9 cellular contexts compared by ENCODE assay signal in genomic region chr14:74942608-74943007, GRCh38. TPM values are rescaled to one million over a fixed set of nuclear protein-coding genes. Genes with fewer than 3 reads are reported as not detected.
DNase-seq lines count a peak whose midpoint lies in the region; ATAC-seq and TF ChIP-seq lines count a peak whose summit lies in the region.
"Had no signal": no experiment of that assay in that cellular context is flagged by ENCODE, and none has a peak within 500 bp of the region (broad histone marks: within the 10 kb centered on the region; RNA-seq: fewer than 3 reads in every experiment).

No MANE protein-coding gene starts in this region.

- no peaks in the 10 kb centered on the region for H3K9me3 ChIP-seq in skeletal muscle satellite cell (replicated peaks; ENCODE audit: low read length)

- peaks cover 51% of the 10 kb centered on the region for H3K4me1 ChIP-seq in skeletal muscle satellite cell (ENCODE audit: control insufficient read depth, insufficient read depth, low read length)

- no peak for ATAC-seq in left colon
- ATAC-seq: SK-N-SH treated with all-trans-retinoic acid at 6 μM for 48 hours had no signal

- H3K27me3 ChIP-seq in H7 (ENCODE audit: control insufficient read depth, insufficient read depth, low read length) (no peaks in the 10 kb centered on the region), skeletal muscle satellite cell (ENCODE audit: control insufficient read depth, insufficient read depth, low read length) (no peaks in the 10 kb centered on the region)

- intact Hi-C loops in left colon (cut with DNase I, micrococcal nuclease), result no loop called here

- H3K4me3 ChIP-seq in GM12865 (ENCODE audit: low read depth, low read length) (peak overlapping the region; percentile 84), H7 (ENCODE audit: insufficient read depth, low read depth, low read length) (no peak overlapping the region), skeletal muscle satellite cell (ENCODE audit: low read length) (no peak overlapping the region)

- H3K36me3 ChIP-seq in H7 (replicated peaks; ENCODE audit: control insufficient read depth, insufficient read depth, low read length), result no peaks in the 10 kb centered on the region
- peaks cover 23% of the 10 kb centered on the region for H3K36me3 ChIP-seq in skeletal muscle satellite cell (ENCODE audit: insufficient read depth, low read length)

- H3K4me2 ChIP-seq in skeletal muscle satellite cell (ENCODE audit: low read length), result no peak overlapping the region

- H3K9ac ChIP-seq in skeletal muscle satellite cell (ENCODE audit: low read depth, low read length), result peak overlapping the region; percentile 16

- TF ChIP-seq CTCF in GM12865 (IDR thresholded peaks at IDR 0.05; ENCODE audit: insufficient read depth, low read depth, low read length, missing control alignments), result no peak

- DNase-seq in GM12865 (ENCODE audit: low read depth) (peak; percentile 65), H7 (peak; percentile 66), left colon (no peak), HK-2 (ENCODE audit: unreplicated experiment) (no peak), amniotic stem cell (lab: John Stamatoyannopoulos, UW) (no peak)
- DNase-seq: NCI-H1417 had no signal

- H3K27ac ChIP-seq in angular gyrus (ENCODE audit: low read depth, low read length), result peak overlapping the region; percentile 29

RNA-seq across cellular contexts. Expression of gene PGF, which starts 12.8 kb away (rescaled TPM):
- 4.6 and 6.9 TPM in 2 replicates for total RNA-seq in H7 (2014; rRNA removed; shearing (Covaris generic))
- 4.3 and 6.8 TPM in 2 replicates for total RNA-seq in skeletal muscle satellite cell (2012; rRNA removed)
- 1 to 10 TPM; 1.3 to 2.9 TPM for total RNA-seq in left colon

RNA-seq across cellular contexts. Expression of gene RPS6KL1, which starts 19.5 kb away (rescaled TPM):
- total RNA-seq in H7 (2014; rRNA removed; shearing (Covaris generic)), result 5.4 and 12.4 TPM in 2 replicates
- total RNA-seq in skeletal muscle satellite cell (2012; rRNA removed), result 0.22 and 1.5 TPM in 2 replicates
- total RNA-seq in left colon, result 10 to 100 TPM in 1 of 2 donors, 1 to 10 TPM in 1; 9.7 to 13.3 TPM

Comparison
In these comparisons a context has a peak if more than half of its experiments do, and no peak if none do; other contexts are left out.
1. DNase-seq: peak in GM12865 (single experiment) and H7 (single experiment); none in left colon (0 of 2), HK-2 (single experiment) and amniotic stem cell (single experiment).